In the genomic region with DNA sequence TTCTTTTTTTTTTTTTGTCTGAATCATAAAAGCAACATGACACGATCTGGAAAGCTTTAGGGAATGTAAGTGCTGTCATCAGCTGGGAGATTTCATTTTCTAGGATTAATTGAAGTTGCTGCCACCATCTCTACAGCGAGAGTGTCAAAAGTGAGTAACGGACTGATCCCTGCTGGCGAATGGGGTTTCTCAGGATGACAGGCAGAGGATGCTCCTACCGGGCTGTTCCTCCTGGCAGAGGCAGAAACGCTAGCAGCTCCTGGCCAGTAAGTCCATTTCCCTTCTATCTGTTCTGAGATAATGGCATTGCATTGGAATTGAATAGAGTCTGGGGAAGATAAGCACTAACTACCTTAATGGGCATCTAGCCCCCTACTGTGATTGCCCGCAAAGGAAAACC, we compare ENCODE assay signal across 2 cellular contexts.
TF ChIP-seq lines count a peak whose summit lies in the region.

No MANE protein-coding gene starts in this region.

TF ChIP-seq in IMR-90, 13 proteins besides CTCF, POLR2A, EP300 and RAD21:
- no peak for TF ChIP-seq FOS (IDR thresholded peaks at IDR 0.05; ENCODE audit: low read depth, low read length)
- TF ChIP-seq RFX5 (IDR thresholded peaks at IDR 0.05; ENCODE audit: low read depth, low read length): no peak
- no peak for TF ChIP-seq CHD1 (IDR thresholded peaks at IDR 0.05; ENCODE audit: low read depth, low read length)
- TF ChIP-seq, protein P1, sequence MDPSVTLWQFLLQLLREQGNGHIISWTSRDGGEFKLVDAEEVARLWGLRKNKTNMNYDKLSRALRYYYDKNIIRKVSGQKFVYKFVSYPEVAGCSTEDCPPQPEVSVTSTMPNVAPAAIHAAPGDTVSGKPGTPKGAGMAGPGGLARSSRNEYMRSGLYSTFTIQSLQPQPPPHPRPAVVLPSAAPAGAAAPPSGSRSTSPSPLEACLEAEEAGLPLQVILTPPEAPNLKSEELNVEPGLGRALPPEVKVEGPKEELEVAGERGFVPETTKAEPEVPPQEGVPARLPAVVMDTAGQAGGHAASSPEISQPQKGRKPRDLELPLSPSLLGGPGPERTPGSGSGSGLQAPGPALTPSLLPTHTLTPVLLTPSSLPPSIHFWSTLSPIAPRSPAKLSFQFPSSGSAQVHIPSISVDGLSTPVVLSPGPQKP (IDR thresholded peaks at IDR 0.05; ENCODE audit: borderline replicate concordance, low read depth, low read length): no peak
- no peak for TF ChIP-seq MXI1 (IDR thresholded peaks at IDR 0.05; ENCODE audit: borderline replicate concordance, low read depth, low read length)
- no peak for TF ChIP-seq NFE2L2 (IDR thresholded peaks at IDR 0.05; ENCODE audit: low read depth, low read length)
- TF ChIP-seq SMC3 (IDR thresholded peaks at IDR 0.05; ENCODE audit: low read depth, low read length): no peak
- no peak for TF ChIP-seq MAZ (IDR thresholded peaks at IDR 0.05; ENCODE audit: borderline replicate concordance, low read depth, low read length)
- no peak for TF ChIP-seq RCOR1 (IDR thresholded peaks at IDR 0.05; ENCODE audit: insufficient replicate concordance, low read length)
- no peak for TF ChIP-seq MAFK (IDR thresholded peaks at IDR 0.05; ENCODE audit: low read depth, low read length)
- TF ChIP-seq CEBPB (IDR thresholded peaks at IDR 0.05; ENCODE audit: low read depth, low read length): no peak
- TF ChIP-seq, protein P2, sequence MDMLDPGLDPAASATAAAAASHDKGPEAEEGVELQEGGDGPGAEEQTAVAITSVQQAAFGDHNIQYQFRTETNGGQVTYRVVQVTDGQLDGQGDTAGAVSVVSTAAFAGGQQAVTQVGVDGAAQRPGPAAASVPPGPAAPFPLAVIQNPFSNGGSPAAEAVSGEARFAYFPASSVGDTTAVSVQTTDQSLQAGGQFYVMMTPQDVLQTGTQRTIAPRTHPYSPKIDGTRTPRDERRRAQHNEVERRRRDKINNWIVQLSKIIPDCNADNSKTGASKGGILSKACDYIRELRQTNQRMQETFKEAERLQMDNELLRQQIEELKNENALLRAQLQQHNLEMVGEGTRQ (IDR thresholded peaks at IDR 0.05; ENCODE audit: low read depth, low read length): no peak
- TF ChIP-seq BHLHE40 (IDR thresholded peaks at IDR 0.05; ENCODE audit: low read depth, low read length): no peak

TF ChIP-seq in neural cell, 6 proteins besides CTCF, POLR2A, EP300 and RAD21:
- no peak for TF ChIP-seq TAF1 (IDR thresholded peaks at IDR 0.05; ENCODE audit: low read depth)
- TF ChIP-seq, protein P3, sequence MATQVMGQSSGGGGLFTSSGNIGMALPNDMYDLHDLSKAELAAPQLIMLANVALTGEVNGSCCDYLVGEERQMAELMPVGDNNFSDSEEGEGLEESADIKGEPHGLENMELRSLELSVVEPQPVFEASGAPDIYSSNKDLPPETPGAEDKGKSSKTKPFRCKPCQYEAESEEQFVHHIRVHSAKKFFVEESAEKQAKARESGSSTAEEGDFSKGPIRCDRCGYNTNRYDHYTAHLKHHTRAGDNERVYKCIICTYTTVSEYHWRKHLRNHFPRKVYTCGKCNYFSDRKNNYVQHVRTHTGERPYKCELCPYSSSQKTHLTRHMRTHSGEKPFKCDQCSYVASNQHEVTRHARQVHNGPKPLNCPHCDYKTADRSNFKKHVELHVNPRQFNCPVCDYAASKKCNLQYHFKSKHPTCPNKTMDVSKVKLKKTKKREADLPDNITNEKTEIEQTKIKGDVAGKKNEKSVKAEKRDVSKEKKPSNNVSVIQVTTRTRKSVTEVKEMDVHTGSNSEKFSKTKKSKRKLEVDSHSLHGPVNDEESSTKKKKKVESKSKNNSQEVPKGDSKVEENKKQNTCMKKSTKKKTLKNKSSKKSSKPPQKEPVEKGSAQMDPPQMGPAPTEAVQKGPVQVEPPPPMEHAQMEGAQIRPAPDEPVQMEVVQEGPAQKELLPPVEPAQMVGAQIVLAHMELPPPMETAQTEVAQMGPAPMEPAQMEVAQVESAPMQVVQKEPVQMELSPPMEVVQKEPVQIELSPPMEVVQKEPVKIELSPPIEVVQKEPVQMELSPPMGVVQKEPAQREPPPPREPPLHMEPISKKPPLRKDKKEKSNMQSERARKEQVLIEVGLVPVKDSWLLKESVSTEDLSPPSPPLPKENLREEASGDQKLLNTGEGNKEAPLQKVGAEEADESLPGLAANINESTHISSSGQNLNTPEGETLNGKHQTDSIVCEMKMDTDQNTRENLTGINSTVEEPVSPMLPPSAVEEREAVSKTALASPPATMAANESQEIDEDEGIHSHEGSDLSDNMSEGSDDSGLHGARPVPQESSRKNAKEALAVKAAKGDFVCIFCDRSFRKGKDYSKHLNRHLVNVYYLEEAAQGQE (IDR thresholded peaks at IDR 0.05; ENCODE audit: borderline replicate concordance): no peak
- no peak for TF ChIP-seq EZH2 (IDR thresholded peaks at IDR 0.05; ENCODE audit: borderline replicate concordance, insufficient read depth, low read length, poor library complexity, severe bottlenecking)
- no peak for TF ChIP-seq POLR2AphosphoS5 (IDR thresholded peaks at IDR 0.05)
- TF ChIP-seq SMC3 (conservative IDR thresholded peaks at IDR 0.05; ENCODE audit: poor library complexity): no peak
- no peak for TF ChIP-seq MXI1 (conservative IDR thresholded peaks at IDR 0.05; ENCODE audit: poor library complexity, severe bottlenecking)
